17 cellular contexts compared by ENCODE assay signal in the genomic region with DNA sequence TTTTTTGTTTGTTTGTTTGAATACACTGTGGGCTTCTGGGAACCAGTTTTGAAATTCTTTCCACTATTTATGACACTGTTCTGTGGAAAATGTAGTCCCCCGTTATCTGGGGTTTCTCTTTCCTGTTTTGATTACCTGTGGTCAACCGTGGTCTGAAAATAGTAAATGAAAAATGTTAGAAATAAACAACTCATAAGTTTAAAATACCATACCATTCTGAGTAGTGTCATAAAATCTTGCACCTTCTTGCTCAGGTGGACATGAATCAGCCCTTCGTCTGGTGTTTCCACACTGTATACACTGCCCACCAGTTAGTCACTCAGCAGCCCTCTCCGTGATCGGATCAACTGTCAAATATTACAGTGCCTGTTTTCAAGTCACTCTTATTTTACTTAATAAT. TPM values are rescaled to one million over a fixed set of nuclear protein-coding genes. Genes with fewer than 3 reads are reported as not detected.
A peak's percentile ranks its signal among the peaks of the same experiment; 100 is the strongest.
DNase-seq lines count a peak whose midpoint lies in the region; ATAC-seq, FAIRE-seq and TF ChIP-seq lines count a peak whose summit lies in the region.
"Had no signal": no experiment of that assay in that cellular context is flagged by ENCODE, and none has a peak within 500 bp of the region (broad histone marks: within the 10 kb centered on the region; RNA-seq: fewer than 3 reads in every experiment).

No MANE protein-coding gene starts in this region.

- no peak for TF ChIP-seq CTCF in GM10248 (IDR thresholded peaks at IDR 0.05; ENCODE audit: control extremely low read depth, extremely low read depth, low read depth, missing control alignments)
- no peak for TF ChIP-seq CTCF in activated B cell treated with CpG ODN at 0.5 μM for 24 hours (IDR thresholded peaks at IDR 0.05)

- H3K27ac Mint-ChIP-seq in activated B cell treated with CpG ODN at 0.5 μM for 24 hours = peak overlapping the region; percentile 47
- H3K27ac Mint-ChIP-seq: mesothelial cell of epicardium had no signal

- no peaks in the 10 kb centered on the region for H3K9me3 Mint-ChIP-seq in activated B cell treated with CpG ODN at 0.5 μM for 24 hours
- H3K9me3 Mint-ChIP-seq: mesothelial cell of epicardium had no signal

- intact Hi-C loops in activated B cell treated with CpG ODN at 0.5 μM for 24 hours (cut with micrococcal nuclease) = loop anchor here (10.0 kb wide), 1 partner anchor 1232 kb away; no protein-coding TSS in a partner anchor

- peak; percentile 42 for DNase-seq in GM10248 (ENCODE audit: extremely low spot score)
- no peak for DNase-seq in GM19239 (ENCODE audit: insufficient read length, low spot score)
- DNase-seq in activated B cell treated with CpG ODN at 0.5 μM for 24 hours = no peak
- DNase-seq in D341Med (ENCODE audit: low spot score) = no peak
- no peak for DNase-seq in SKM-1 (lab: John Stamatoyannopoulos, UW; ENCODE audit: unreplicated experiment)
- DNase-seq in medulla oblongata (ENCODE audit: extremely low spot score) = no peak
- DNase-seq: activated CD4-positive, alpha-beta T cell treated with anti-CD3 and anti-CD28 coated beads, Interleukin-2, amount 50 U/mL, for 4 hours; activated naive CD4-positive, alpha-beta T cell treated with anti-CD3 and anti-CD28 coated beads, Interleukin-2, amount 50 U/mL, for 16 hours; EL; esophagus squamous epithelium; NCI-H82; stimulated activated CD4-positive, alpha-beta T cell treated with anti-CD3 and anti-CD28 coated beads, Interleukin-15, amount 100 ng/mL, for 24 hours; SW 1271 had no signal

- FAIRE-seq in GM19239 (lab: Jason Lieb, UNC) = peak; percentile 67
- FAIRE-seq: HTR-8/SVneo had no signal

- H3K36me3 Mint-ChIP-seq in activated B cell treated with CpG ODN at 0.5 μM for 24 hours (ENCODE audit: low read depth) = peaks cover 7% of the 10 kb centered on the region
- H3K36me3 Mint-ChIP-seq: mesothelial cell of epicardium had no signal

- ATAC-seq in HG03064 (IDR thresholded peaks at IDR 0.05; ENCODE audit: low read depth, unreplicated experiment) = peak; percentile 34
- ATAC-seq in activated B cell treated with CpG ODN at 0.5 μM for 24 hours (ENCODE audit: low read depth) = no peak
- ATAC-seq in GM21360 (IDR thresholded peaks at IDR 0.05; ENCODE audit: unreplicated experiment) = no peak

- H3K4me3 Mint-ChIP-seq in activated B cell treated with CpG ODN at 0.5 μM for 24 hours = peak overlapping the region; percentile 33
- H3K4me3 Mint-ChIP-seq: mesothelial cell of epicardium had no signal

- H3K4me1 Mint-ChIP-seq in activated B cell treated with CpG ODN at 0.5 μM for 24 hours = peaks cover 66% of the 10 kb centered on the region

- no peaks in the 10 kb centered on the region for H3K27me3 Mint-ChIP-seq in activated B cell treated with CpG ODN at 0.5 μM for 24 hours

- POLR2A ChIA-PET in GM10248 (lab: Yijun Ruan, JAX) (no interaction called here), activated B cell treated with CpG ODN at 0.5 μM for 24 hours (lab: Charles Lee) (no interaction called here)

- CTCF ChIA-PET in GM10248 (lab: Yijun Ruan, JAX) = interaction anchor here (1.0 to 1.4 kb wide), 2 partner anchors 9 to 15 kb away, joined by 3 read pairs; no protein-coding TSS in a partner anchor
- CTCF ChIA-PET in activated B cell treated with CpG ODN at 0.5 μM for 24 hours (lab: Charles Lee) = no interaction called here

RNA-seq across cellular contexts. Expression of gene PAPOLA, which starts 5.1 kb away (rescaled TPM):
- total RNA-seq in activated B cell treated with CpG ODN at 0.5 μM for 24 hours = 205 and 255 TPM in 2 replicates
